Comparison of ENCODE assay signal across 8 cellular contexts in genomic region chr17:73650147-73650546, GRCh38. TPM values are rescaled to one million over a fixed set of nuclear protein-coding genes. Genes with fewer than 3 reads are reported as not detected.
DNase-seq lines count a peak whose midpoint lies in the region; ATAC-seq, FAIRE-seq and TF ChIP-seq lines count a peak whose summit lies in the region.
"Had no signal": no experiment of that assay in that cellular context is flagged by ENCODE, and none has a peak within 500 bp of the region (broad histone marks: within the 10 kb centered on the region; RNA-seq: fewer than 3 reads in every experiment).

No MANE protein-coding gene starts in this region.

- peaks cover 12 to 19% of the 10 kb centered on the region in 2 donors for H3K4me1 ChIP-seq in mucosa of rectum (ENCODE audit: control insufficient read depth in 2 of 2, insufficient read depth in 2 of 2, low read length in 2 of 2)

- H3K4me3 Mint-ChIP-seq in HFFc6, result no peak overlapping the region

- peaks cover 11% of the 10 kb centered on the region for H3K36me3 Mint-ChIP-seq in HFFc6 (ENCODE audit: low read depth)

- H3K27me3 ChIP-seq in bronchial epithelial cell (ENCODE audit: control insufficient read depth, insufficient read depth, low read length) (peaks cover 4% of the 10 kb centered on the region), mucosa of rectum (ENCODE audit: control insufficient read depth in 2 of 2, insufficient read depth in 2 of 2, low read length in 2 of 2) (peaks cover 7 to 9% of the 10 kb centered on the region in 2 donors)
- H3K27me3 ChIP-seq: ascending aorta had no signal

- H3K36me3 ChIP-seq in bronchial epithelial cell (ENCODE audit: control insufficient read depth, insufficient read depth, low read length), result no peaks in the 10 kb centered on the region
- H3K36me3 ChIP-seq in mucosa of rectum (ENCODE audit: control insufficient read depth in 2 of 2, insufficient read depth in 2 of 2, low read length in 2 of 2), result no peaks in the 10 kb centered on the region
- H3K36me3 ChIP-seq: ascending aorta had no signal

- H3K4me1 Mint-ChIP-seq in HFFc6 (ENCODE audit: low read depth), result no peaks in the 10 kb centered on the region

- DNase-seq in NCI-H2107 treated with DMSO at 0.1 percent for 48 hours (lab: John Stamatoyannopoulos, UW; ENCODE audit: unreplicated experiment) (peak; percentile 47), bronchial epithelial cell (ENCODE audit: low read depth) (no peak), cerebellar nuclear complex (lab: John Stamatoyannopoulos, UW) (no peak), HFFc6 (no peak)

- no peak overlapping the region for H3K27ac Mint-ChIP-seq in HFFc6

- H3K9ac ChIP-seq in mucosa of rectum (ENCODE audit: low read depth in 1 of 2, low read length in 2 of 2), result no peak overlapping the region

- ATAC-seq in GM18502 (IDR thresholded peaks at IDR 0.05; ENCODE audit: poor library complexity, unreplicated experiment), result no peak

- TF ChIP-seq CTCF in GM12872 (IDR thresholded peaks at IDR 0.05; ENCODE audit: insufficient read depth, low read depth, low read length), result peak; percentile 8; the same call in 1 of the 3 replicates
- peak; percentile 26 for TF ChIP-seq CTCF in bronchial epithelial cell (IDR thresholded peaks at IDR 0.05; ENCODE audit: insufficient read depth, low read length, severe bottlenecking)
- no peak for TF ChIP-seq CTCF in HFFc6 (IDR thresholded peaks at IDR 0.05)

- H3K27ac ChIP-seq in mucosa of rectum (ENCODE audit: low read depth in 2 of 2, low read length in 2 of 2), result peak overlapping the region; percentile 24 to 30
- H3K27ac ChIP-seq: ascending aorta had no signal

- H3K27me3 Mint-ChIP-seq in HFFc6 (ENCODE audit: insufficient read depth), result no peaks in the 10 kb centered on the region; the same call in 1 of the 2 replicates

- H3K4me3 ChIP-seq in bronchial epithelial cell (ENCODE audit: low read depth, low read length), result no peak overlapping the region
- no peak overlapping the region for H3K4me3 ChIP-seq in mucosa of rectum (ENCODE audit: low read length in 2 of 2)
- H3K4me3 ChIP-seq: ascending aorta had no signal

- H3K9me3 ChIP-seq in mucosa of rectum (ENCODE audit: control insufficient read depth in 2 of 2, low read length in 2 of 2), result no peaks in the 10 kb centered on the region

- H3K9me3 Mint-ChIP-seq in HFFc6, result peaks cover 67% of the 10 kb centered on the region

- FAIRE-seq in bronchial epithelial cell (lab: Jason Lieb, UNC), result no peak

RNA-seq across cellular contexts. Expression of gene SDK2, which starts 5.9 kb away (rescaled TPM):
- total RNA-seq in bronchial epithelial cell, result 2.1 and 5.5 TPM in 2 replicates
- total RNA-seq in HFFc6 (2021; fragmentation: NEBNext Ultra II Directional; extraction: Animal tissue kit (Norgen Biotek cat#: 25700)), result under 1 TPM in 2 of 6 experiments, not detected in 4; 0.03 TPM
